In the genomic region with DNA sequence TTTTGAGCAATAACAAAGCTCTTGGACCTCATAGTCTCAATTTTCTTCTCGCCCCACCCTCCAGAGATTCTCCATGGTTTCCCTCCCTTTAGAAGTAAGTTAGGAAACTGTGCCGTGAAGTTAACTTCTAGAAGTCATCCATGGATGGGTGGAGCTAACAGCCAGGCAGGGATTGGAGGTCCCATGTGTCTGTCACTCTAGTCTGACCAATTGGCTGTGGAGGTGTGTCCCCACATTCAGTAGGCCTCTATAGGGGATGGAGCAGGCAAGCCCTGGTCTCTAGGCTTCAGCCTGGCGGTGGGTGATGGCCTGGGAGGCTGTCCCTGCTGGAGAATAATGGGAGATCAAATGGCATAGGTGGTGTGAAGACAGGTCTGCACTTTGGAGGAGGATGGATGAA, we compare ENCODE assay signal across 9 cellular contexts. TPM values are rescaled to one million over a fixed set of nuclear protein-coding genes. Genes with fewer than 3 reads are reported as not detected.
DNase-seq lines count a peak whose midpoint lies in the region; ATAC-seq and TF ChIP-seq lines count a peak whose summit lies in the region.
"Had no signal": no experiment of that assay in that cellular context is flagged by ENCODE, and none has a peak within 500 bp of the region (broad histone marks: within the 10 kb centered on the region; RNA-seq: fewer than 3 reads in every experiment).

No MANE protein-coding gene starts in this region.

- DNase-seq in AG20443 (ENCODE audit: low spot score) (peak; percentile 65), HEK293T (ENCODE audit: extremely low spot score) (peak; percentile 76), WERI-Rb-1 (peak; percentile 53), glomerular endothelial cell (ENCODE audit: extremely low read depth, low read depth, low spot score) (peak; percentile 39), NOMO-1 treated with DMSO at 0.1 percent for 48 hours (lab: John Stamatoyannopoulos, UW; ENCODE audit: unreplicated experiment) (no peak)
- DNase-seq: activated naive CD8-positive, alpha-beta T cell treated with anti-CD3 and anti-CD28 coated beads, Interleukin-2, amount 10 ng/mL, durations not matched to agents 7 days and 5 days had no signal

- H3K4me3 ChIP-seq in WERI-Rb-1 (ENCODE audit: low read depth, low read length): no peak overlapping the region

- H3K9me3 ChIP-seq in WERI-Rb-1 (ENCODE audit: severe bottlenecking): peaks cover 2% of the 10 kb centered on the region

- CTCF ChIA-PET in HEK293T (lab: Yijun Ruan, JAX): interaction anchor here (0.6 kb wide), 1 partner anchor 377 kb away, joined by 3 read pairs; no protein-coding TSS in a partner anchor

- H3K36me3 ChIP-seq in WERI-Rb-1: peaks cover 7% of the 10 kb centered on the region; the same call in 1 of the 2 replicates

- no peak for TF ChIP-seq CTCF in WERI-Rb-1 (IDR thresholded peaks at IDR 0.05; ENCODE audit: low read depth, low read length)

- no peak for ATAC-seq in GM18517 (IDR thresholded peaks at IDR 0.05; ENCODE audit: unreplicated experiment)
- ATAC-seq in GM19035 (IDR thresholded peaks at IDR 0.05; ENCODE audit: unreplicated experiment): no peak
- ATAC-seq in HG03097 (IDR thresholded peaks at IDR 0.05; ENCODE audit: low FRiP score, unreplicated experiment): no peak

- POLR2A ChIA-PET in HEK293T (lab: Yijun Ruan, JAX): no interaction called here

- no peak overlapping the region for H3K27ac ChIP-seq in WERI-Rb-1

- no peaks in the 10 kb centered on the region for H3K27me3 ChIP-seq in WERI-Rb-1 (ENCODE audit: insufficient read depth, low read depth, severe bottlenecking)

TF ChIP-seq in HEK293T, 16 proteins besides CTCF, POLR2A, EP300 and RAD21:
- TF ChIP-seq ZNF384 (IDR thresholded peaks at IDR 0.05): no peak
- TF ChIP-seq L3MBTL2 (conservative IDR thresholded peaks at IDR 0.05): no peak
- TF ChIP-seq, protein P1, sequence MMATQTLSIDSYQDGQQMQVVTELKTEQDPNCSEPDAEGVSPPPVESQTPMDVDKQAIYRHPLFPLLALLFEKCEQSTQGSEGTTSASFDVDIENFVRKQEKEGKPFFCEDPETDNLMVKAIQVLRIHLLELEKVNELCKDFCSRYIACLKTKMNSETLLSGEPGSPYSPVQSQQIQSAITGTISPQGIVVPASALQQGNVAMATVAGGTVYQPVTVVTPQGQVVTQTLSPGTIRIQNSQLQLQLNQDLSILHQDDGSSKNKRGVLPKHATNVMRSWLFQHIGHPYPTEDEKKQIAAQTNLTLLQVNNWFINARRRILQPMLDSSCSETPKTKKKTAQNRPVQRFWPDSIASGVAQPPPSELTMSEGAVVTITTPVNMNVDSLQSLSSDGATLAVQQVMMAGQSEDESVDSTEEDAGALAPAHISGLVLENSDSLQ (IDR thresholded peaks at IDR 0.05): peak; percentile 98
- no peak for TF ChIP-seq LEF1 (IDR thresholded peaks at IDR 0.05; ENCODE audit: borderline replicate concordance)

RNA-seq across cellular contexts. Expression of a gene that starts 50.7 kb away (rescaled TPM):
- 243 and 296 TPM in 2 replicates for total RNA-seq in glomerular endothelial cell
